Comparison of ENCODE assay signal across 20 cellular contexts in genomic region chr14:65738339-65738738, GRCh38.
DNase-seq lines count a peak whose midpoint lies in the region; ATAC-seq and TF ChIP-seq lines count a peak whose summit lies in the region.
"Had no signal": no experiment of that assay in that cellular context is flagged by ENCODE, and none has a peak within 500 bp of the region (broad histone marks: within the 10 kb centered on the region; RNA-seq: fewer than 3 reads in every experiment).

No MANE protein-coding gene starts in this region.

- no peak overlapping the region for H3K4me2 ChIP-seq in SK-N-SH
- H3K4me2 ChIP-seq in PC-3 (ENCODE audit: low read length) = no peak overlapping the region
- peak overlapping the region; percentile 32 for H3K4me2 ChIP-seq in neural progenitor cell
- H3K4me2 ChIP-seq: BLaER1 had no signal

- TF ChIP-seq RAD21 in SK-N-SH (IDR thresholded peaks at IDR 0.05; ENCODE audit: low read length) = no peak

- H3K36me3 ChIP-seq in SK-N-SH (replicated peaks in 1 of 2; ENCODE audit: control insufficient read depth in 1 of 2, insufficient read depth in 2 of 2, low read length in 1 of 2) (peaks cover 20 to 26% of the 10 kb centered on the region in 2 experiments), PC-3 (ENCODE audit: low read depth, low read length) (peaks cover 21% of the 10 kb centered on the region), neural progenitor cell (no peaks in the 10 kb centered on the region)

- no peak overlapping the region for H3K4me3 Mint-ChIP-seq in neural progenitor cell
- H3K4me3 Mint-ChIP-seq: CD14-positive monocyte; CD8-positive, alpha-beta T cell had no signal

- POLR2A ChIA-PET in SK-N-SH (lab: Yijun Ruan, JAX) = no interaction called here
- POLR2A ChIA-PET in PC-3 (lab: Charles Lee; ENCODE audit: unreplicated experiment) = no interaction called here

- no peak for TF ChIP-seq EP300 in SK-N-SH (IDR thresholded peaks at IDR 0.05; ENCODE audit: borderline replicate concordance in 1 of 2, low read depth in 1 of 2, low read length in 1 of 2)

- 95% methylated on average over 4 of the region's 4 CpGs for WGBS in SK-N-SH (ENCODE audit: low lambda C conversion rate)

- H3K9me3 ChIP-seq in SK-N-SH (no peaks in the 10 kb centered on the region), PC-3 (ENCODE audit: low read length) (no peaks in the 10 kb centered on the region), neural progenitor cell (ENCODE audit: low read depth) (no peaks in the 10 kb centered on the region)
- H3K9me3 ChIP-seq: BLaER1, HAP-1 had no signal

- no peaks in the 10 kb centered on the region; a peak in 2 of 4 replicates for H3K4me1 ChIP-seq in SK-N-SH (ENCODE audit: control insufficient read depth in 1 of 2, insufficient read depth in 2 of 2, low read depth in 1 of 2, low read length in 1 of 2)
- H3K4me1 ChIP-seq in PC-3 (ENCODE audit: insufficient read depth, low read length) = no peaks in the 10 kb centered on the region
- peaks cover 18% of the 10 kb centered on the region for H3K4me1 ChIP-seq in neural progenitor cell
- H3K4me1 ChIP-seq: BLaER1 had no signal

- H3K27ac Mint-ChIP-seq in neural progenitor cell = no peak overlapping the region
- H3K27ac Mint-ChIP-seq: CD14-positive monocyte; CD8-positive, alpha-beta T cell had no signal

- no peak overlapping the region for H2AFZ ChIP-seq in SK-N-SH (ENCODE audit: low read depth)
- H2AFZ ChIP-seq in PC-3 (ENCODE audit: low read length) = no peak overlapping the region
- no peak overlapping the region for H2AFZ ChIP-seq in neural progenitor cell (replicated peaks)
- H2AFZ ChIP-seq: GM23248 had no signal

- H4K20me1 ChIP-seq in SK-N-SH (ENCODE audit: insufficient read depth) (no peaks in the 10 kb centered on the region), PC-3 (ENCODE audit: low read length) (no peaks in the 10 kb centered on the region), neural progenitor cell (ENCODE audit: low read depth) (no peaks in the 10 kb centered on the region)
- H4K20me1 ChIP-seq: BLaER1 had no signal

- no peaks in the 10 kb centered on the region for H3F3A ChIP-seq in SK-N-SH (replicated peaks; ENCODE audit: insufficient read depth)
- no peaks in the 10 kb centered on the region for H3F3A ChIP-seq in PC-3 (ENCODE audit: low read length, unreplicated experiment)
- peaks cover 1% of the 10 kb centered on the region for H3F3A ChIP-seq in neural progenitor cell (ENCODE audit: low read depth)

- BruUV-seq in PC-3 (replicated peaks; lab: Mats Ljungman, UMichigan) = no TSS peak

- H3K9me3 Mint-ChIP-seq in neural progenitor cell = no peaks in the 10 kb centered on the region
- H3K9me3 Mint-ChIP-seq: CD8-positive, alpha-beta T cell had no signal

- CTCF ChIA-PET in SK-N-SH (lab: Yijun Ruan, JAX) = no interaction called here
- CTCF ChIA-PET in PC-3 (lab: Charles Lee) = no interaction called here

- ATAC-seq in SK-N-SH treated with all-trans-retinoic acid at 6 μM for 48 hours (no peak), PC-3 (peak; percentile 65)
- ATAC-seq: CD8-positive, alpha-beta T cell had no signal

- TF ChIP-seq CTCF in SK-N-SH (IDR thresholded peaks at IDR 0.05) (no peak), PC-3 (conservative IDR thresholded peaks at IDR 0.05; ENCODE audit: low read depth, low read length) (no peak), neural progenitor cell (IDR thresholded peaks at IDR 0.05) (no peak)

- H3K79me2 ChIP-seq in SK-N-SH (ENCODE audit: insufficient read depth) = no peaks in the 10 kb centered on the region
- H3K79me2 ChIP-seq in PC-3 (ENCODE audit: low read length) = no peaks in the 10 kb centered on the region
- H3K79me2 ChIP-seq in neural progenitor cell (ENCODE audit: low read depth) = no peaks in the 10 kb centered on the region

- H3K27me3 ChIP-seq in SK-N-SH (ENCODE audit: insufficient read depth) (no peaks in the 10 kb centered on the region), PC-3 (ENCODE audit: low read length) (no peaks in the 10 kb centered on the region), neural progenitor cell (no peaks in the 10 kb centered on the region)
- H3K27me3 ChIP-seq: BLaER1 had no signal

- H3K27ac ChIP-seq in SK-N-SH (ENCODE audit: low read depth in 2 of 2, low read length in 1 of 2) (no peak overlapping the region), PC-3 (ENCODE audit: low read length) (no peak overlapping the region), neural progenitor cell (peak overlapping the region; percentile 78)
- H3K27ac ChIP-seq: 22Rv1, BLaER1, GM23248, HL-60 had no signal

- DNase-seq in SK-N-SH (no peak), PC-3 (no peak), neural progenitor cell (ENCODE audit: low spot score) (no peak), medulla oblongata (ENCODE audit: extremely low spot score) (no peak), hippocampal formation (lab: John Stamatoyannopoulos, UW) (no peak)
- DNase-seq in activated CD4-positive, alpha-beta T cell treated with anti-CD3 and anti-CD28 coated beads for 4 hours = no peak
- DNase-seq: Calu3; CD8-positive, alpha-beta T cell; DMS 273 treated with DMSO at 0.1 percent for 48 hours; DMS53; DND-41; EL; GM23248; IMR-90 had no signal

- no peak overlapping the region for H3K9ac ChIP-seq in SK-N-SH
- H3K9ac ChIP-seq in PC-3 (ENCODE audit: low read length) = no peak overlapping the region
- H3K9ac ChIP-seq in neural progenitor cell = no peak overlapping the region
- H3K9ac ChIP-seq: BLaER1, GM23248 had no signal

- H3K9me2 ChIP-seq in SK-N-SH = no peaks in the 10 kb centered on the region
- H3K9me2 ChIP-seq in PC-3 (replicated peaks; ENCODE audit: low read length) = no peaks in the 10 kb centered on the region

- H3K27me3 Mint-ChIP-seq in neural progenitor cell (ENCODE audit: insufficient read depth, low read depth) = no peaks in the 10 kb centered on the region

- H3K36me3 Mint-ChIP-seq in neural progenitor cell = peaks cover 3% of the 10 kb centered on the region

- H3K4me1 Mint-ChIP-seq in neural progenitor cell = no peaks in the 10 kb centered on the region
- H3K4me1 Mint-ChIP-seq: CD14-positive monocyte had no signal

- intact Hi-C loops in PC-3 (cut with micrococcal nuclease) = loop anchor here (2.0 to 10.0 kb wide), 3 partner anchors 36 to 324 kb away; partner anchors contain the start of gene FUT8

- no peak overlapping the region for H3K4me3 ChIP-seq in SK-N-SH (ENCODE audit: low read depth in 2 of 2, low read length in 1 of 2)
- no peak overlapping the region for H3K4me3 ChIP-seq in PC-3 (ENCODE audit: low read length)
- no peak overlapping the region for H3K4me3 ChIP-seq in neural progenitor cell
- H3K4me3 ChIP-seq: BLaER1, GM23248, HAP-1 had no signal

TF ChIP-seq in SK-N-SH treated with all-trans-retinoic acid at 6 μM for 48 hours, 23 proteins besides CTCF, POLR2A, EP300 and RAD21:
- TF ChIP-seq ISL1 (CRISPR knock-in tag; IDR thresholded peaks at IDR 0.05) = peak; percentile 21; the same call in 1 of the 2 replicates
- no peak for TF ChIP-seq CSDC2 (CRISPR knock-in tag; IDR thresholded peaks at IDR 0.05)
TF ChIP-seq in SK-N-SH treated with all-trans-retinoic acid at 6 μM for 48 hours: peak in this region for 1.

TF ChIP-seq in SK-N-SH, 30 proteins besides CTCF, POLR2A, EP300 and RAD21 (continues in another document):
- TF ChIP-seq USF1 (IDR thresholded peaks at IDR 0.05; ENCODE audit: borderline replicate concordance, low read depth) = no peak
- no peak for TF ChIP-seq USF2 (IDR thresholded peaks at IDR 0.05; ENCODE audit: borderline replicate concordance, low read depth, low read length)
- TF ChIP-seq RFX5 (IDR thresholded peaks at IDR 0.05; ENCODE audit: low read length) = no peak
- TF ChIP-seq JUND (IDR thresholded peaks at IDR 0.05) = no peak
- TF ChIP-seq IRF3 (IDR thresholded peaks at IDR 0.05; ENCODE audit: low read depth, low read length) = no peak
- TF ChIP-seq CHD2 (IDR thresholded peaks at IDR 0.05; ENCODE audit: low read length, partially characterized antibody) = no peak
- no peak for TF ChIP-seq RXRA (IDR thresholded peaks at IDR 0.05; ENCODE audit: borderline replicate concordance, low read depth)
- TF ChIP-seq EZH2phosphoT487 (IDR thresholded peaks at IDR 0.05; ENCODE audit: borderline replicate concordance, low read depth) = no peak
- TF ChIP-seq FOXJ3 (CRISPR knock-in tag; IDR thresholded peaks at IDR 0.05) = no peak
- no peak for TF ChIP-seq FOSL2 (IDR thresholded peaks at IDR 0.05; ENCODE audit: borderline replicate concordance, low read depth)
- TF ChIP-seq FOXM1 (IDR thresholded peaks at IDR 0.05; ENCODE audit: low read depth) = no peak
- no peak for TF ChIP-seq NRF1 (IDR thresholded peaks at IDR 0.05; ENCODE audit: low read depth, low read length)
- no peak for TF ChIP-seq NFIC (IDR thresholded peaks at IDR 0.05; ENCODE audit: borderline replicate concordance)
- TF ChIP-seq SMC3 (IDR thresholded peaks at IDR 0.05; ENCODE audit: low read depth, low read length) = no peak
- no peak for TF ChIP-seq MXI1 (IDR thresholded peaks at IDR 0.05; ENCODE audit: low read depth, low read length)
- TF ChIP-seq MEF2A (IDR thresholded peaks at IDR 0.05; ENCODE audit: borderline replicate concordance, low read depth) = no peak
